ENCODE assay signal across 8 cellular contexts in the genomic region with DNA sequence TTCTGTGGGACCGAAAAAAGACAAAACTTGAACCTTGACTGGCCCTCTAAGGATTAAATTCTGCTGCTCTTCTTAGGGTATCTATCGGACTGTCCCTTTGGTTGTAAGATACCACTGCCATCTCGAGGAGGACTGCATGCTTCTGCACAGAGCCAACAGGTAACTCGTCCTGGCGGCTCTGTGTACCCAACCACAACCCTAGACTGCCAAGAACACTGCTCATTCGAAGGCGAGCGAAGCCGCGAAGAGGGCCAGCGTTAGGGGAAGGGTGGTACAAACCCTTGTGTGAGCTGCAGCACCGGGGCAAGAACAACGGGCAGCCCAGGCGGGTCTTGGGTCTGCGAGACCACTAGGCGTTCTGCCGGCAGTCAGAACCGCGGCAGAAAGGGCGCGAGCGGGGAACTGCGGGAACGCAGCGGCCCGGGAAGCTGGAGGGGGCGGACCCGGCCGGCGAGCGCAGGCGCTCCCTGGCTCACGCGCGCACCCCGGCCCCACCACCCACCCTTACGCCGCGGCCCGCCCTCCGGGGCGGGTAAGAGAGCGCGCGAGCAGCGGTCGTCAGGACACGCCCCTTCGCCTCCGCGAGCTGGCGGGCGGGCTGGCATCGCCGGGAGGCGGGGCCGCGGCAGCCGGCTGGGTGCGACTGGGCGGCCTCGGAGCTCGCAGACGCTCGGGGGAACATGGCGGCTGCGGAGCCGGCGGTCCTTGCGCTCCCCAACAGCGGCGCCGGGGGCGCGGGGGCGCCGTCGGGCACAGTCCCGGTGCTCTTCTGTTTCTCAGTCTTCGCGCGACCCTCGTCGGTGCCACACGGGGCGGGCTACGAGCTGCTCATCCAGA. TPM values are rescaled to one million over a fixed set of nuclear protein-coding genes. Genes with fewer than 3 reads are reported as not detected.
A peak's percentile ranks its signal among the peaks of the same experiment; 100 is the strongest.
DNase-seq lines count a peak whose midpoint lies in the region; ATAC-seq and TF ChIP-seq lines count a peak whose summit lies in the region.

A gene (plus strand): TSS at position 663 of the 837 bp plus-strand sequence. CDS start 18 bp downstream, at position 681.

- peak within 1 kb of the TSS; percentile 82 for H3K4me3 Mint-ChIP-seq in activated T-helper 2 cell treated with anti-CD3 and anti-CD28 coated beads, Interferon-gamma antibody, Interleukin-2, Interleukin-4, amounts not matched to agents 10 μg/mL and 5 μg/mL and 100 μg/mL, durations not matched to agents 14 hours and 24 hours and 36 hours (ENCODE audit: low read depth)
- peak within 1 kb of the TSS; percentile 90 to 96 (median 92) for H3K4me3 Mint-ChIP-seq in nephron

- H3K36me3 ChIP-seq in ES-I3 (ENCODE audit: insufficient read depth, low read length) (no peaks in the 10 kb centered on the region), H7 (replicated peaks; ENCODE audit: control insufficient read depth, insufficient read depth, low read length) (no peaks in the 10 kb centered on the region), RWPE2 (ENCODE audit: low read depth) (no peaks in the 10 kb centered on the region)

- H3K9me3 Mint-ChIP-seq in activated T-helper 2 cell treated with anti-CD3 and anti-CD28 coated beads, Interferon-gamma antibody, Interleukin-2, Interleukin-4, amounts not matched to agents 10 μg/mL and 5 μg/mL and 100 μg/mL, durations not matched to agents 14 hours and 24 hours and 36 hours = no peaks in the 10 kb centered on the region
- H3K9me3 Mint-ChIP-seq in nephron = no peaks in the 10 kb centered on the region

- H3K27ac Mint-ChIP-seq in activated T-helper 2 cell treated with anti-CD3 and anti-CD28 coated beads, Interferon-gamma antibody, Interleukin-2, Interleukin-4, amounts not matched to agents 10 μg/mL and 5 μg/mL and 100 μg/mL, durations not matched to agents 14 hours and 24 hours and 36 hours = peak within 1 kb of the TSS; percentile 48
- peak within 1 kb of the TSS; percentile 79 to 90 (median 90) for H3K27ac Mint-ChIP-seq in nephron

- peaks cover 24% of the 10 kb centered on the region for H3K4me1 Mint-ChIP-seq in activated T-helper 2 cell treated with anti-CD3 and anti-CD28 coated beads, Interferon-gamma antibody, Interleukin-2, Interleukin-4, amounts not matched to agents 10 μg/mL and 5 μg/mL and 100 μg/mL, durations not matched to agents 14 hours and 24 hours and 36 hours (ENCODE audit: low read depth)
- H3K4me1 Mint-ChIP-seq in nephron = peaks cover 29% of the 10 kb centered on the region

- no peak within 1 kb of the TSS for H3K27ac ChIP-seq in RWPE2 (ENCODE audit: poor library complexity, severe bottlenecking)

- H3K27me3 ChIP-seq in H7 (ENCODE audit: control insufficient read depth, insufficient read depth, low read length) (peaks cover 15% of the 10 kb centered on the region), RWPE2 (ENCODE audit: insufficient read depth, poor library complexity, severe bottlenecking) (peaks cover 4% of the 10 kb centered on the region)

- TF ChIP-seq CTCF in RWPE2 (IDR thresholded peaks at IDR 0.05; ENCODE audit: poor library complexity, severe bottlenecking) = peak; percentile 18
- TF ChIP-seq CTCF in nephron (IDR thresholded peaks at IDR 0.05; ENCODE audit: unreplicated experiment in 3 of 3) = peak in 2 of 3 experiments; percentile 20 to 21

- peak; percentile 90 for ATAC-seq in RWPE2 (ENCODE audit: low read depth)
- ATAC-seq in stimulated activated naive CD8-positive, alpha-beta T cell treated with anti-CD3 and anti-CD28 coated beads, Interleukin-15, Interleukin-2, amounts not matched to agents 100 U/mL and 50 U/mL, for 24 hours = peak; percentile 97

- H3K9ac ChIP-seq in ES-I3 (ENCODE audit: low read depth, low read length) = peak within 1 kb of the TSS; percentile 92

- peaks cover 6% of the 10 kb centered on the region; the same call in 1 of the 2 replicates for H3K4me1 ChIP-seq in ES-I3 (ENCODE audit: insufficient read depth, low read length)
- peaks cover 9% of the 10 kb centered on the region for H3K4me1 ChIP-seq in RWPE2 (ENCODE audit: insufficient read depth, poor library complexity, severe bottlenecking)

- no peaks in the 10 kb centered on the region for H3K36me3 Mint-ChIP-seq in activated T-helper 2 cell treated with anti-CD3 and anti-CD28 coated beads, Interferon-gamma antibody, Interleukin-2, Interleukin-4, amounts not matched to agents 10 μg/mL and 5 μg/mL and 100 μg/mL, durations not matched to agents 14 hours and 24 hours and 36 hours (ENCODE audit: low read depth)
- no peaks in the 10 kb centered on the region for H3K36me3 Mint-ChIP-seq in nephron (ENCODE audit: low read depth)

- DNase-seq in H7 = peak; percentile 93
- DNase-seq in LoVo (ENCODE audit: low spot score) = peak; percentile 97
- peak; percentile 92 for DNase-seq in RWPE2 (ENCODE audit: low spot score)
- DNase-seq in activated T-helper 2 cell treated with anti-CD3 and anti-CD28 coated beads, Interferon-gamma antibody, Interleukin-2, Interleukin-4, amounts not matched to agents 10 μg/mL and 5 μg/mL and 100 μg/mL, durations not matched to agents 14 hours and 24 hours and 36 hours (ENCODE audit: low spot score) = peak; percentile 90
- peak; percentile 77 for DNase-seq in fibroblast of peridontal ligament (ENCODE audit: extremely low read depth)
- peak; percentile 93 for DNase-seq in stimulated activated naive CD8-positive, alpha-beta T cell treated with anti-CD3 and anti-CD28 coated beads, Interleukin-15, Interleukin-2, amounts not matched to agents 100 U/mL and 50 U/mL, for 24 hours

- intact Hi-C loops in activated T-helper 2 cell treated with anti-CD3 and anti-CD28 coated beads, Interferon-gamma antibody, Interleukin-2, Interleukin-4, amounts not matched to agents 10 μg/mL and 5 μg/mL and 100 μg/mL, durations not matched to agents 14 hours and 24 hours and 36 hours (cut with micrococcal nuclease) = loop anchor here (2.0 to 5.0 kb wide), 2 partner anchors 32 to 1007 kb away; no protein-coding TSS in a partner anchor

- peak within 1 kb of the TSS; percentile 93 for H3K4me3 ChIP-seq in H7 (ENCODE audit: insufficient read depth, low read depth, low read length)
- H3K4me3 ChIP-seq in RWPE2 (ENCODE audit: severe bottlenecking) = peak within 1 kb of the TSS; percentile 90

- peaks cover 24% of the 10 kb centered on the region for H3K27me3 Mint-ChIP-seq in activated T-helper 2 cell treated with anti-CD3 and anti-CD28 coated beads, Interferon-gamma antibody, Interleukin-2, Interleukin-4, amounts not matched to agents 10 μg/mL and 5 μg/mL and 100 μg/mL, durations not matched to agents 14 hours and 24 hours and 36 hours (ENCODE audit: low read depth)
- H3K27me3 Mint-ChIP-seq in nephron (ENCODE audit: low read depth) = no peaks in the 10 kb centered on the region

- H3K9me3 ChIP-seq in ES-I3 (ENCODE audit: control insufficient read depth, insufficient read depth, low read length) (no peaks in the 10 kb centered on the region), RWPE2 (ENCODE audit: severe bottlenecking) (no peaks in the 10 kb centered on the region)

RNA-seq across cellular contexts. Expression of the gene that starts here (rescaled TPM):
- total RNA-seq in H7 (2014; rRNA removed; shearing (Covaris generic)) = 26.6 and 32.4 TPM in 2 replicates
- 26.6 and 28.1 TPM in 2 replicates for total RNA-seq in activated T-helper 2 cell treated with anti-CD3 and anti-CD28 coated beads, Interferon-gamma antibody, Interleukin-2, Interleukin-4, amounts not matched to agents 10 μg/mL and 5 μg/mL and 100 μg/mL, durations not matched to agents 14 hours and 24 hours and 36 hours
